ENCODE assay signal across 10 cellular contexts in the genomic region with DNA sequence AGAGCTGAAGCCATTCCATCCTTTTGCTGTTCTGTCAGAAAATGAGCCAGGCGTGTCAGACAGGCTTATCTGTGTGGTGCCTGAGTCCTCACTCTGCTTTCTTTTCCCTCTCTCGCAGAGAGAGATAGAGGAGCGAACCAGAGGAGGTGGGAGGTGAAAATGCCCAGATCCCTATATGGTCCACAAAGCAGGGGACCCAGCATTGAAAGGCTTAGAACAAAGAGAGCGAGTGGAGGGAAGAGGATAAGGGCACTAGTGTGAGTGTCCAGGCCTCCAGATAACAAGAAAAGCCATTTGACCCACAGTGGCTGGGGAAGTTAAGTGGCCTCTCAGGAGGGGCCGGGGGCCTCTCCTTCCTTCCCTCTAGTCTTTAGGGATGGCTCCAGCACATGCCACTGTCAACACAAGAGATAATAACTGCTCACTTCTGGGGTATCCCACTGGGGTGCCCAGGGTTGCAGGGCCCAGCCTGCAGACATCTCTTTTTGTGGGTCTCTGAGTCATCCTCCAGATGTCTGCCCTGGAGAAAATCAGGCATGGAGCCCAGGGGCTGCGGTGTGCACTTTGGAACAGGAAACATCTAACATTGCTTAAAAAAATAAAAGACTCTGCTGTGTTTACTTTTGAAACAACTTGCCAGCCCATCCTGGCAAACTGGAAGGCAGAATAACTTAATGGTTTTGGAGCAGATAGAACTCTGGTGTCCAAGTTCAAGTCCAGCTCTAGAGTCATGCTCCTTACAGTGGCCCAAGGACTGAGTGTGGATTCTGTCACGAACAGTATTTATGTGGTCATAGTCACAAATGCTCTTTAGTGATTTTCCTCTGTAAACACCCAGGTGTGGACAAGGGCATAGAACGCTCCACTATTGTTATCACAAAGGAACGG.
A peak's percentile ranks its signal among the peaks of the same experiment; 100 is the strongest.
DNase-seq lines count a peak whose midpoint lies in the region; ATAC-seq and TF ChIP-seq lines count a peak whose summit lies in the region.
"Had no signal": no experiment of that assay in that cellular context is flagged by ENCODE, and none has a peak within 500 bp of the region (broad histone marks: within the 10 kb centered on the region; RNA-seq: fewer than 3 reads in every experiment).

No MANE protein-coding gene starts in this region.

- H3K4me1 ChIP-seq in adrenal gland (replicated peaks in 1 of 2) (no peaks in the 10 kb centered on the region), heart right ventricle (peaks cover 5 to 40% (median 21%) of the 10 kb centered on the region in 9 donors), gastrocnemius medialis (peaks cover 9 to 16% of the 10 kb centered on the region in 2 donors)
- no peaks in the 10 kb centered on the region for H3K4me1 ChIP-seq in effector memory CD4-positive, alpha-beta T cell (ENCODE audit: control insufficient read depth, insufficient read depth, low read length, poor library complexity, severe bottlenecking)

- intact Hi-C loops in adrenal gland (cut with DNase I) (no loop called here), heart right ventricle (cut with DNase I) (no loop called here), gastrocnemius medialis (cut with DNase I; ENCODE audit: low total_unique reads) (no loop called here)

- WGBS in adrenal gland, 4 donors, result 64 to 68% (median 67%) methylated on average over 9 of the region's 9 CpGs
- WGBS in heart right ventricle, 2 donors, result 53 to 56% methylated on average over 9 of the region's 9 CpGs

- no peaks in the 10 kb centered on the region for H3K9me3 ChIP-seq in adrenal gland (replicated peaks in 1 of 3)
- H3K9me3 ChIP-seq in heart right ventricle, result peaks cover 0 to 8% (median 0%) of the 10 kb centered on the region in 11 donors
- no peaks in the 10 kb centered on the region for H3K9me3 ChIP-seq in gastrocnemius medialis
- H3K9me3 ChIP-seq in effector memory CD4-positive, alpha-beta T cell (ENCODE audit: control insufficient read depth, low read length), result no peaks in the 10 kb centered on the region

- TF ChIP-seq POLR2A in adrenal gland (IDR thresholded peaks at IDR 0.05) (no peak), gastrocnemius medialis (IDR thresholded peaks at IDR 0.05) (no peak)

- ATAC-seq in heart right ventricle (peak; percentile 61 to 83 (median 72)), gastrocnemius medialis (peak; percentile 65 to 66), HG02678 (IDR thresholded peaks at IDR 0.05; ENCODE audit: unreplicated experiment) (no peak)

- H3K27ac ChIP-seq in adrenal gland, result no peak overlapping the region
- peak overlapping the region in 5 of 10 donors; percentile 8 to 64 (median 61) for H3K27ac ChIP-seq in heart right ventricle
- H3K27ac ChIP-seq in gastrocnemius medialis, result no peak overlapping the region
- no peak overlapping the region for H3K27ac ChIP-seq in effector memory CD4-positive, alpha-beta T cell (ENCODE audit: insufficient read depth, low read length, poor library complexity, severe bottlenecking)

- in situ Hi-C loops in gastrocnemius medialis (cut with MboI; ENCODE audit: low sequenced_read_pairs in 4 of 4), result no loop called here

- DNase-seq in H4 (ENCODE audit: low spot score), result peak; percentile 92
- DNase-seq in adrenal gland, result peak in 6 of 7 donors; percentile 18 to 60 (median 31)
- DNase-seq in heart right ventricle, result peak; percentile 55 to 67
- peak in 1 of 2 donors; percentile 66 for DNase-seq in gastrocnemius medialis
- DNase-seq in UCSD-AML1 (lab: John Stamatoyannopoulos, UW; ENCODE audit: unreplicated experiment), result no peak
- DNase-seq in effector memory CD4-positive, alpha-beta T cell, result no peak
- no peak for DNase-seq in COLO829 (ENCODE audit: low spot score)
- DNase-seq: activated gamma-delta T cell treated with Interleukin-2 at 50 U/mL for 16 hours, KBM-7 had no signal

- no peak for TF ChIP-seq CTCF in adrenal gland (IDR thresholded peaks at IDR 0.05)
- TF ChIP-seq CTCF in heart right ventricle (IDR thresholded peaks at IDR 0.05), result no peak
- TF ChIP-seq CTCF in gastrocnemius medialis (IDR thresholded peaks at IDR 0.05 in 4 of 5, conservative IDR thresholded peaks at IDR 0.05 in 1 of 5), result no peak

- H3K27me3 ChIP-seq in adrenal gland, result no peaks in the 10 kb centered on the region
- H3K27me3 ChIP-seq in heart right ventricle, result no peaks in the 10 kb centered on the region
- H3K27me3 ChIP-seq in gastrocnemius medialis, result no peaks in the 10 kb centered on the region
- H3K27me3 ChIP-seq in effector memory CD4-positive, alpha-beta T cell (replicated peaks; ENCODE audit: control insufficient read depth, insufficient read depth, low read length, poor library complexity, severe bottlenecking), result no peaks in the 10 kb centered on the region

- H3K36me3 ChIP-seq in adrenal gland (replicated peaks in 1 of 2) (no peaks in the 10 kb centered on the region), heart right ventricle (no peaks in the 10 kb centered on the region), gastrocnemius medialis (no peaks in the 10 kb centered on the region)
- H3K36me3 ChIP-seq in effector memory CD4-positive, alpha-beta T cell (ENCODE audit: control insufficient read depth, insufficient read depth, low read length), result no peaks in the 10 kb centered on the region

- H3K4me3 ChIP-seq in adrenal gland, result no peak overlapping the region
- no peak overlapping the region for H3K4me3 ChIP-seq in heart right ventricle
- H3K4me3 ChIP-seq in gastrocnemius medialis, result no peak overlapping the region
- no peak overlapping the region for H3K4me3 ChIP-seq in effector memory CD4-positive, alpha-beta T cell (ENCODE audit: insufficient read depth, low read depth, low read length, poor library complexity, severe bottlenecking)

Comparison
In these comparisons a context has a peak if more than half of its experiments do, and no peak if none do; other contexts are left out.
1. DNase-seq: peak in H4 (single experiment), adrenal gland (6 of 7) and heart right ventricle (2 of 2); none in UCSD-AML1 (single experiment), effector memory CD4-positive, alpha-beta T cell (0 of 3) and COLO829 (single experiment).